Comparison of ENCODE assay signal across 8 cellular contexts in the genomic region with DNA sequence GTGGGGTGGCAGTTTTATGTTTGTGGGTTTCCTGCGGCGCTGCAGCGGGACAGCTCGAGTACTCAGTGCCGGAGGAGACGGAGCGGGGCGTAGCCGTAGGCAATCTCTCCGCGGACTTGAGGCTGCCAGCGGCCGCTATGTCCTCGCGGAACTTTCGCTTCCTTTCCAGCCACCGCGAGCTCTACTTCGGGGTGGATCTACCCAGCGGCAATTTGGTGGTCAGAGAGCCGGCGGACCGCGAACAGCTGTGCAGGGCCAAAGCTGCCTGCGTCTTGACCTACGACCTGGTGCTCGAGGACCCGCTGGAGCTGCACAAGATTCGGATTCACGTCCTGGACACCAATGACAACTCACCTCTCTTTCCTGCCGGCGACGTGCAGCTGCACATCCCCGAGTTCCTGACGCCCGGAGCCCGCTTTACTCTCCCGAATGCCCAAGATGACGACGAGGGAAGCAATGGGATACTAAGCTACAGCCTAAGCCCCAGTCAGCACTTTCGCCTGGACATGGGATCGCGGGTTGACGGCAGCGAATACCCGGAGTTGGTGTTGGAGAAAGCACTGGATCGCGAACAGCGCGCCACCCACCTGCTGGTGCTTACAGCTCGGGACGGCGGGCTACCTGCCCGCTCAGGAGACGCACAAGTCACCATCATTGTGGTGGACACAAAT. TPM values are rescaled to one million over a fixed set of nuclear protein-coding genes. Genes with fewer than 3 reads are reported as not detected.
DNase-seq lines count a peak whose midpoint lies in the region; ATAC-seq and TF ChIP-seq lines count a peak whose summit lies in the region.

No MANE protein-coding gene starts in this region.

- H3K36me3 ChIP-seq in CD8-positive, alpha-beta T cell (ENCODE audit: insufficient read depth, low read length): no peaks in the 10 kb centered on the region
- H3K36me3 ChIP-seq in neuronal stem cell (replicated peaks in 1 of 2; ENCODE audit: control insufficient read depth in 2 of 2, insufficient read depth in 2 of 2, low read length in 2 of 2): peaks cover 0 to 10% of the 10 kb centered on the region in 2 donors

- H3K4me3 ChIP-seq in CD8-positive, alpha-beta T cell (ENCODE audit: low read depth, low read length): peak overlapping the region; percentile 27
- H3K4me3 ChIP-seq in fibroblast of mammary gland (ENCODE audit: control insufficient read depth, low read depth, low read length) (peak overlapping the region; percentile 21), neuronal stem cell (ENCODE audit: low read length in 2 of 2) (peak overlapping the region; percentile 61 to 83)

- no peak overlapping the region for H2BK15ac ChIP-seq in neuronal stem cell (ENCODE audit: low read length)

- peaks cover 46% of the 10 kb centered on the region for H3K27me3 Mint-ChIP-seq in CD8-positive, alpha-beta T cell (ENCODE audit: low read depth)

- peak overlapping the region; percentile 82 for H3K4me2 ChIP-seq in neuronal stem cell (ENCODE audit: insufficient read depth, low read length, poor library complexity, severe bottlenecking)

- H3K4me1 Mint-ChIP-seq in CD8-positive, alpha-beta T cell (ENCODE audit: low read depth): peaks cover 8% of the 10 kb centered on the region

- no peak overlapping the region for H3K27ac Mint-ChIP-seq in CD8-positive, alpha-beta T cell

- no peak for TF ChIP-seq CTCF in CD8-positive, alpha-beta T cell (IDR thresholded peaks at IDR 0.05)
- TF ChIP-seq CTCF in fibroblast of mammary gland (conservative IDR thresholded peaks at IDR 0.05; ENCODE audit: control insufficient read depth, insufficient read depth, low read depth, low read length): no peak

- peaks cover 20% of the 10 kb centered on the region for H3K27me3 ChIP-seq in CD8-positive, alpha-beta T cell (ENCODE audit: insufficient read depth, low read length)
- H3K27me3 ChIP-seq in neuronal stem cell (ENCODE audit: control insufficient read depth in 3 of 3, insufficient read depth in 3 of 3, low read depth in 1 of 3, low read length in 3 of 3): peaks cover 0 to 23% (median 3%) of the 10 kb centered on the region in 3 experiments

- ATAC-seq in CD8-positive, alpha-beta T cell: no peak
- ATAC-seq in GM19455 (IDR thresholded peaks at IDR 0.05; ENCODE audit: unreplicated experiment) (no peak), HG03097 (IDR thresholded peaks at IDR 0.05; ENCODE audit: low FRiP score, unreplicated experiment) (no peak), GM19324 (IDR thresholded peaks at IDR 0.05; ENCODE audit: low FRiP score, unreplicated experiment) (no peak)

- H2BK5ac ChIP-seq in neuronal stem cell (ENCODE audit: low read length): no peak overlapping the region

- H2BK120ac ChIP-seq in neuronal stem cell (ENCODE audit: low read depth, low read length): no peak overlapping the region

- peak overlapping the region; percentile 98 for H3K9ac ChIP-seq in neuronal stem cell (ENCODE audit: low read depth, low read length, poor library complexity)

- H2AK5ac ChIP-seq in neuronal stem cell (ENCODE audit: low read depth, low read length): no peak overlapping the region

- DNase-seq in CD8-positive, alpha-beta T cell: no peak
- DNase-seq in NCI-H226: peak; percentile 3
- peak; percentile 10 for DNase-seq in fibroblast of mammary gland (ENCODE audit: low read depth)
- DNase-seq in neuronal stem cell (ENCODE audit: low spot score): peak; percentile 12
- no peak for DNase-seq in NCI-H187 treated with DMSO at 0.1 percent for 48 hours (lab: John Stamatoyannopoulos, UW)

- no peaks in the 10 kb centered on the region for H3K9me3 Mint-ChIP-seq in CD8-positive, alpha-beta T cell

- H2AFZ ChIP-seq in neuronal stem cell (ENCODE audit: low read length): peak overlapping the region; percentile 96

- H4K8ac ChIP-seq in neuronal stem cell (ENCODE audit: low read depth, low read length): no peak overlapping the region

- H3K4me1 ChIP-seq in CD8-positive, alpha-beta T cell (ENCODE audit: insufficient read depth, low read length): no peaks in the 10 kb centered on the region
- peaks cover 4 to 5% of the 10 kb centered on the region in 2 donors for H3K4me1 ChIP-seq in neuronal stem cell (ENCODE audit: control insufficient read depth in 2 of 2, insufficient read depth in 1 of 2, low read depth in 1 of 2, low read length in 2 of 2)

- H3K36me3 Mint-ChIP-seq in CD8-positive, alpha-beta T cell: no peaks in the 10 kb centered on the region

- no peak overlapping the region for H3K14ac ChIP-seq in neuronal stem cell (ENCODE audit: low read length)

- H3K4me3 Mint-ChIP-seq in CD8-positive, alpha-beta T cell: peak overlapping the region; percentile 57

- H3K9me3 ChIP-seq in CD8-positive, alpha-beta T cell (ENCODE audit: low read length): no peaks in the 10 kb centered on the region
- peaks cover 0 to 9% of the 10 kb centered on the region in 2 donors for H3K9me3 ChIP-seq in neuronal stem cell (replicated peaks in 1 of 2; ENCODE audit: control insufficient read depth in 2 of 2, insufficient read depth in 1 of 2, low read depth in 1 of 2, low read length in 2 of 2)

- H3K23ac ChIP-seq in neuronal stem cell (ENCODE audit: low read depth, low read length, poor library complexity): peak overlapping the region; percentile 16

- H3K79me1 ChIP-seq in neuronal stem cell (ENCODE audit: low read depth, low read length): no peaks in the 10 kb centered on the region

- WGBS in neuronal stem cell (ENCODE audit: extremely low coverage in 2 of 2, insufficient read length in 2 of 2, insufficient replicate concordance in 1 of 2), 2 donors: no CpG with 5 or more reads among the region's 55 CpGs

- CTCF ChIA-PET in CD8-positive, alpha-beta T cell (lab: Charles Lee): no interaction called here

- H4K91ac ChIP-seq in neuronal stem cell (ENCODE audit: low read depth, low read length, poor library complexity): no peak overlapping the region

- H3K18ac ChIP-seq in neuronal stem cell (ENCODE audit: low read length): peak overlapping the region; percentile 98

- POLR2A ChIA-PET in CD8-positive, alpha-beta T cell (lab: Charles Lee): interaction anchor here (1.0 kb wide), 1 partner anchor 90 kb away, joined by 3 read pairs; no protein-coding TSS in a partner anchor

- intact Hi-C loops in CD8-positive, alpha-beta T cell (cut with DNase I, micrococcal nuclease): no loop called here

- H3K27ac ChIP-seq in CD8-positive, alpha-beta T cell (ENCODE audit: low read depth, low read length): no peak overlapping the region
- H3K27ac ChIP-seq in neuronal stem cell (replicated peaks; ENCODE audit: low read length): no peak overlapping the region

- no peak overlapping the region for H2BK12ac ChIP-seq in neuronal stem cell (ENCODE audit: low read length)

- no peak overlapping the region for H3K4ac ChIP-seq in neuronal stem cell (ENCODE audit: low read length)

RNA-seq across cellular contexts. Expression of a gene that starts 0.9 kb away (rescaled TPM):
- total RNA-seq in CD8-positive, alpha-beta T cell: not detected
- polyA plus RNA-seq in neuronal stem cell (2013, experiment 1 of 2): 0.63 TPM
- 0.82 TPM for polyA plus RNA-seq in neuronal stem cell (2013, experiment 2 of 2)

RNA-seq across cellular contexts. Expression of a gene that starts 39.2 kb away (rescaled TPM):
- not detected for total RNA-seq in CD8-positive, alpha-beta T cell
- 6.4 TPM for polyA plus RNA-seq in neuronal stem cell (2013, experiment 1 of 2)
- 7.4 TPM for polyA plus RNA-seq in neuronal stem cell (2013, experiment 2 of 2)

RNA-seq across cellular contexts. Expression of a gene that starts 45.1 kb away (rescaled TPM):
- total RNA-seq in CD8-positive, alpha-beta T cell: not detected
- 0.08 TPM for polyA plus RNA-seq in neuronal stem cell (2013, experiment 1 of 2)
- 0.10 TPM for polyA plus RNA-seq in neuronal stem cell (2013, experiment 2 of 2)

RNA-seq across cellular contexts. Expression of a gene that starts 51.9 kb away (rescaled TPM):
- not detected for total RNA-seq in CD8-positive, alpha-beta T cell
- polyA plus RNA-seq in neuronal stem cell (2013, experiment 1 of 2): 3.4 TPM
- 3.5 TPM for polyA plus RNA-seq in neuronal stem cell (2013, experiment 2 of 2)

RNA-seq across cellular contexts. Expression of a gene that starts 58.3 kb away (rescaled TPM):
- not detected for total RNA-seq in CD8-positive, alpha-beta T cell
- polyA plus RNA-seq in neuronal stem cell (2013, experiment 1 of 2): 1.8 TPM
- 2.0 TPM for polyA plus RNA-seq in neuronal stem cell (2013, experiment 2 of 2)

Comparison
In these comparisons a context has a peak if more than half of its experiments do, and no peak if none do; other contexts are left out.
1. DNase-seq: peak in NCI-H226 (single experiment), fibroblast of mammary gland (single experiment) and neuronal stem cell (single experiment); none in CD8-positive, alpha-beta T cell (0 of 7) and NCI-H187 treated with DMSO at 0.1 percent for 48 hours (single experiment).
2. H3K4me3 ChIP-seq: peak in every context shown above with its lines; median percentile 72 in neuronal stem cell; 27 in CD8-positive, alpha-beta T cell; 21 in fibroblast of mammary gland.